In genomic region chr11:126989942-126990715, GRCh38 we compare ENCODE assay signal across 9 cellular contexts.
DNase-seq lines count a peak whose midpoint lies in the region; ATAC-seq and TF ChIP-seq lines count a peak whose summit lies in the region.
"Had no signal": no experiment of that assay in that cellular context is flagged by ENCODE, and none has a peak within 500 bp of the region (broad histone marks: within the 10 kb centered on the region; RNA-seq: fewer than 3 reads in every experiment).

No MANE protein-coding gene starts in this region.

- H3K4me3 ChIP-seq in WERI-Rb-1 (ENCODE audit: low read depth, low read length) = no peak overlapping the region
- H3K4me3 ChIP-seq: skin epidermis had no signal

- ATAC-seq in HG02870 (IDR thresholded peaks at IDR 0.05; ENCODE audit: unreplicated experiment) = peak; percentile 89

- H3K27ac ChIP-seq in WERI-Rb-1 (no peak overlapping the region; the same call in 1 of the 2 replicates), caudate nucleus (ENCODE audit: low read depth, low read length) (peak overlapping the region; percentile 59)
- H3K27ac ChIP-seq: skin epidermis had no signal

- H3K9me3 ChIP-seq in WERI-Rb-1 (ENCODE audit: severe bottlenecking) = no peaks in the 10 kb centered on the region

- no peaks in the 10 kb centered on the region for H3K36me3 ChIP-seq in WERI-Rb-1

- TF ChIP-seq CTCF in WERI-Rb-1 (IDR thresholded peaks at IDR 0.05; ENCODE audit: low read depth, low read length) = peak; percentile 97

- H3K27me3 ChIP-seq in WERI-Rb-1 (ENCODE audit: insufficient read depth, low read depth, severe bottlenecking) = no peaks in the 10 kb centered on the region

- DNase-seq in SIG-M5 treated with dmso at 0.1 percent for 504 hours (lab: John Stamatoyannopoulos, UW; ENCODE audit: unreplicated experiment) (peak; percentile 28), SIG-M5 (lab: John Stamatoyannopoulos, UW) (no peak), NCI-H2081 treated with DMSO at 0.1 percent for 48 hours (lab: John Stamatoyannopoulos, UW) (peak; percentile 28), WERI-Rb-1 (peak; percentile 87), caudate nucleus (lab: John Stamatoyannopoulos, UW) (peak in 59 of 61 donors; percentile 24 to 89 (median 70)), kidney glomerular epithelial cell (lab: John Stamatoyannopoulos, UW) (peak; percentile 67)
- DNase-seq in stimulated activated CD4-positive, alpha-beta T cell treated with anti-CD3 and anti-CD28 coated beads, Interleukin-1b, Interleukin-23, amount 100 ng/mL, for 4 hours (ENCODE audit: low read depth in 2 of 2) = peak; percentile 1 to 44
